20 cellular contexts compared by ENCODE assay signal in the genomic region with DNA sequence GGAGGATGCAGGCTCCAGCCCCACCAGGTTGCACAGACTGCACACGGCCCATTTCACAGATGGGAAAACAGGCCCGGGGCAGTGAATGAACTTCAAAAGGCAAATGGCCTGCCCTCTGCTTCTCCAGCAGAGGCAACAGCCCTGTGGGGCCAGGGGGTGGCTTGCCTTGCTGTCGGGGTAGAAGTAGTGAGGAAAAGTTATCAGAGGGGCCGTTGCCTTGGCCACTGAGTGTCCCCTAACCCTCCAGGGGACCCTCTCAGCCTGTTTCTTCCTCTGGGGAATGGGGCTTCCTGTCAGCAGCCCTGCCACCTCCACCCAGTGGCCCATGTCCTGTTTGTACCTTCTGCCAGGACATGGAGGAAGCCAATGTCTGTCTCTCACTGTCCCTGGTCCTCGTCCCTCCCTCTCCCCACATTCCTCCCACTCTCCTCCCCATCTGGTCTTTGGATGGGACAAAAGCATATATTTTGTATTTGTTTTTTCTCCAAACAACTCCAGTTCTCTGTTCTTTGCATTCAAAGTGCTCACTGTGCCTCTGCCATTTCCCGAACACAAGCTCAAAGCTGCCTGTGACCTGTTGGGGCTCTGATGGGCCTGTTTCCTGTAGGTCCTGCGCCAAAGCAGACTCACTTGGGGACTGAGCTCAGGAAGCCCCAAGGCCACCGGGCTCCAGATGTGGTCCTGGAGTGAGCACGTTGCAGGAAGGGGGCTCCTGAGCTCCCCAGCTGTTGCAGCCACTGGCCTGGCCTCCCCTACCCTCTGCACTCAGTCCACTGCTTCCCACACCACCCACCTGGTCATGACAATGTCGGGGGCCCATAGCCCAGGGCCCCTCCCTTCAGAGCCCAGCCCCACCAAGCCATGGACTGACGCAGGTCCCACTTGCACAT. TPM values are rescaled to one million over a fixed set of nuclear protein-coding genes. Genes with fewer than 3 reads are reported as not detected.
DNase-seq lines count a peak whose midpoint lies in the region; ATAC-seq, FAIRE-seq and TF ChIP-seq lines count a peak whose summit lies in the region.
"Had no signal": no experiment of that assay in that cellular context is flagged by ENCODE, and none has a peak within 500 bp of the region (broad histone marks: within the 10 kb centered on the region; RNA-seq: fewer than 3 reads in every experiment).

No MANE protein-coding gene starts in this region.

- H3K27ac Mint-ChIP-seq in T-helper 1 cell treated with Interleukin-12 subunit alpha and Interleukin-12 subunit beta and Interleukin-4 antibody, amounts not matched to agents 30 μg/mL and 1 μg/mL, for 36 hours, result peak overlapping the region; percentile 47
- H3K27ac Mint-ChIP-seq in activated naive CD8-positive, alpha-beta T cell treated with anti-CD3 and anti-CD28 coated beads, Interleukin-2, amount 50 U/mL, for 24 hours, result peak overlapping the region; percentile 56
- H3K27ac Mint-ChIP-seq in neural progenitor cell, result peak overlapping the region; percentile 47

- FAIRE-seq in HTR-8/SVneo (lab: Jason Lieb, UNC), result no peak
- FAIRE-seq: endothelial cell of umbilical vein, RCC 7860 had no signal

- ATAC-seq in activated naive CD8-positive, alpha-beta T cell treated with anti-CD3 and anti-CD28 coated beads, Interleukin-2, amount 50 U/mL, for 24 hours, result no peak

- H3K4me3 Mint-ChIP-seq in T-helper 1 cell treated with Interleukin-12 subunit alpha and Interleukin-12 subunit beta and Interleukin-4 antibody, amounts not matched to agents 30 μg/mL and 1 μg/mL, for 36 hours, result no peak overlapping the region
- no peak overlapping the region for H3K4me3 Mint-ChIP-seq in activated naive CD8-positive, alpha-beta T cell treated with anti-CD3 and anti-CD28 coated beads, Interleukin-2, amount 50 U/mL, for 24 hours
- H3K4me3 Mint-ChIP-seq in neural progenitor cell, result no peak overlapping the region

- H3K9me3 ChIP-seq in neural progenitor cell (ENCODE audit: low read depth), result no peaks in the 10 kb centered on the region
- no peaks in the 10 kb centered on the region for H3K9me3 ChIP-seq in breast epithelium

- H3K4me1 ChIP-seq in neural progenitor cell (no peaks in the 10 kb centered on the region), breast epithelium (no peaks in the 10 kb centered on the region)

- H3K27ac ChIP-seq in neural progenitor cell (no peak overlapping the region), breast epithelium (peak overlapping the region in 1 of 2 donors; percentile 52)
- H3K27ac ChIP-seq: HL-60 had no signal

- H3K4me2 ChIP-seq in neural progenitor cell, result no peak overlapping the region

- no peaks in the 10 kb centered on the region for H3K79me2 ChIP-seq in neural progenitor cell (ENCODE audit: low read depth)

- DNase-seq in T-helper 1 cell (no peak), H7 (peak; percentile 25), neural progenitor cell (ENCODE audit: low spot score) (no peak), breast epithelium (ENCODE audit: low spot score in 2 of 2) (no peak), HTR-8/SVneo (ENCODE audit: insufficient read length, low spot score) (no peak), NCI-H345 treated with DMSO at 0.1 percent for 48 hours (lab: John Stamatoyannopoulos, UW; ENCODE audit: unreplicated experiment) (no peak)
- no peak for DNase-seq in activated naive CD8-positive, alpha-beta T cell treated with anti-CD3 and anti-CD28 coated beads, Interleukin-2, amount 50 U/mL, for 24 hours
- DNase-seq: 8988T; Kasumi-1; kidney glomerular epithelial cell; NCI-H187 treated with DMSO at 0.1 percent for 48 hours; NCI-H526; stimulated activated CD4-positive, alpha-beta T cell treated with anti-CD3 and anti-CD28 coated beads, Interleukin-2, amount 100 ng/mL, for 24 hours; T-helper 9 cell; trophoblast cell had no signal

- TF ChIP-seq CTCF in neural progenitor cell (IDR thresholded peaks at IDR 0.05), result no peak
- TF ChIP-seq CTCF in breast epithelium (IDR thresholded peaks at IDR 0.05), result no peak

- no peak for TF ChIP-seq POLR2A in breast epithelium (IDR thresholded peaks at IDR 0.05)

- peaks cover 14% of the 10 kb centered on the region for H3K4me1 Mint-ChIP-seq in T-helper 1 cell treated with Interleukin-12 subunit alpha and Interleukin-12 subunit beta and Interleukin-4 antibody, amounts not matched to agents 30 μg/mL and 1 μg/mL, for 36 hours (ENCODE audit: low read depth)
- H3K4me1 Mint-ChIP-seq in activated naive CD8-positive, alpha-beta T cell treated with anti-CD3 and anti-CD28 coated beads, Interleukin-2, amount 50 U/mL, for 24 hours, result peaks cover 12% of the 10 kb centered on the region
- peaks cover 2% of the 10 kb centered on the region for H3K4me1 Mint-ChIP-seq in neural progenitor cell

- H3K27me3 ChIP-seq in H7 (ENCODE audit: control insufficient read depth, insufficient read depth, low read length), result no peaks in the 10 kb centered on the region
- no peaks in the 10 kb centered on the region for H3K27me3 ChIP-seq in neural progenitor cell
- no peaks in the 10 kb centered on the region for H3K27me3 ChIP-seq in breast epithelium

- H3F3A ChIP-seq in neural progenitor cell (ENCODE audit: low read depth), result no peaks in the 10 kb centered on the region

- intact Hi-C loops in breast epithelium (cut with DNase I; ENCODE audit: low total_unique reads), result no loop called here

- H2AFZ ChIP-seq in neural progenitor cell (replicated peaks), result no peak overlapping the region

- H4K20me1 ChIP-seq in neural progenitor cell (ENCODE audit: low read depth), result no peaks in the 10 kb centered on the region

- peak overlapping the region; percentile 20 for H3K9ac ChIP-seq in neural progenitor cell

- no peak overlapping the region for H3K4me3 ChIP-seq in H7 (ENCODE audit: insufficient read depth, low read depth, low read length)
- H3K4me3 ChIP-seq in neural progenitor cell, result no peak overlapping the region
- no peak overlapping the region for H3K4me3 ChIP-seq in breast epithelium

- H3K36me3 ChIP-seq in H7 (replicated peaks; ENCODE audit: control insufficient read depth, insufficient read depth, low read length) (no peaks in the 10 kb centered on the region; the same call in none of the 2 replicates), neural progenitor cell (no peaks in the 10 kb centered on the region), breast epithelium (no peaks in the 10 kb centered on the region)

- no peaks in the 10 kb centered on the region for H3K27me3 Mint-ChIP-seq in T-helper 1 cell treated with Interleukin-12 subunit alpha and Interleukin-12 subunit beta and Interleukin-4 antibody, amounts not matched to agents 30 μg/mL and 1 μg/mL, for 36 hours (ENCODE audit: low read depth)
- no peaks in the 10 kb centered on the region for H3K27me3 Mint-ChIP-seq in activated naive CD8-positive, alpha-beta T cell treated with anti-CD3 and anti-CD28 coated beads, Interleukin-2, amount 50 U/mL, for 24 hours
- H3K27me3 Mint-ChIP-seq in neural progenitor cell (ENCODE audit: insufficient read depth, low read depth), result peaks cover 3% of the 10 kb centered on the region

- peaks cover 9% of the 10 kb centered on the region for H3K36me3 Mint-ChIP-seq in T-helper 1 cell treated with Interleukin-12 subunit alpha and Interleukin-12 subunit beta and Interleukin-4 antibody, amounts not matched to agents 30 μg/mL and 1 μg/mL, for 36 hours (ENCODE audit: low read depth)
- H3K36me3 Mint-ChIP-seq in activated naive CD8-positive, alpha-beta T cell treated with anti-CD3 and anti-CD28 coated beads, Interleukin-2, amount 50 U/mL, for 24 hours (ENCODE audit: low read depth), result peaks cover 1% of the 10 kb centered on the region
- H3K36me3 Mint-ChIP-seq in neural progenitor cell, result peaks cover 2% of the 10 kb centered on the region

- H3K9me3 Mint-ChIP-seq in T-helper 1 cell treated with Interleukin-12 subunit alpha and Interleukin-12 subunit beta and Interleukin-4 antibody, amounts not matched to agents 30 μg/mL and 1 μg/mL, for 36 hours, result no peaks in the 10 kb centered on the region
- no peaks in the 10 kb centered on the region for H3K9me3 Mint-ChIP-seq in activated naive CD8-positive, alpha-beta T cell treated with anti-CD3 and anti-CD28 coated beads, Interleukin-2, amount 50 U/mL, for 24 hours
- H3K9me3 Mint-ChIP-seq in neural progenitor cell, result no peaks in the 10 kb centered on the region

RNA-seq across cellular contexts. Expression of gene MAP4K2, which starts 9.5 kb away (rescaled TPM):
- total RNA-seq in H7 (2014; rRNA removed; shearing (Covaris generic)), result 24.5 and 29.7 TPM in 2 replicates
- total RNA-seq in neural progenitor cell (ENCODE audit: low replicate concordance), result 15.8 and 27.7 TPM in 2 replicates
- 10 to 100 TPM in 2 of 3 donors, 1 to 10 TPM in 1; 7.7 to 16.1 (median 14.0) TPM for total RNA-seq in breast epithelium

RNA-seq across cellular contexts. Expression of gene SF1, which starts 15.2 kb away (rescaled TPM):
- 66.5 and 80.0 TPM in 2 replicates for total RNA-seq in H7 (2014; rRNA removed; shearing (Covaris generic))
- total RNA-seq in neural progenitor cell (ENCODE audit: low replicate concordance), result 140 and 193 TPM in 2 replicates
- 100 to 1,000 TPM; 264 to 293 (median 277) TPM for total RNA-seq in breast epithelium

RNA-seq across cellular contexts. Expression of gene MEN1, which starts 16.8 kb away (rescaled TPM):
- 31.7 and 40.0 TPM in 2 replicates for total RNA-seq in H7 (2014; rRNA removed; shearing (Covaris generic))
- total RNA-seq in neural progenitor cell (ENCODE audit: low replicate concordance), result 11.4 and 34.9 TPM in 2 replicates
- total RNA-seq in breast epithelium, result 10 to 100 TPM; 11.4 to 19.0 (median 14.8) TPM

RNA-seq across cellular contexts. Expression of gene PYGM, which starts 33.7 kb away (rescaled TPM):
- 2.9 and 6.4 TPM in 2 replicates for total RNA-seq in H7 (2014; rRNA removed; shearing (Covaris generic))
- total RNA-seq in neural progenitor cell (ENCODE audit: low replicate concordance) (1.4 and 2.2 TPM in 2 replicates), breast epithelium (1 to 10 TPM; 1.3 to 4.5 (median 3.4) TPM)
- total RNA-seq: Daoy had no signal

RNA-seq across cellular contexts. Expression of gene RASGRP2, which starts 49.6 kb away (rescaled TPM):
- total RNA-seq in H7 (2014; rRNA removed; shearing (Covaris generic)), result 9.2 and 12.3 TPM in 2 replicates
- total RNA-seq in neural progenitor cell (ENCODE audit: low replicate concordance) (0.06 and 1.8 TPM in 2 replicates), breast epithelium (10 to 100 TPM in 2 of 3 donors, 1 to 10 TPM in 1; 10.0 to 12.5 (median 11.5) TPM)
- total RNA-seq: Daoy had no signal
